26 cellular contexts compared by ENCODE assay signal in genomic region chr13:99206226-99206625, GRCh38. TPM values are rescaled to one million over a fixed set of nuclear protein-coding genes. Genes with fewer than 3 reads are reported as not detected.
DNase-seq lines count a peak whose midpoint lies in the region; ATAC-seq and TF ChIP-seq lines count a peak whose summit lies in the region.
"Had no signal": no experiment of that assay in that cellular context is flagged by ENCODE, and none has a peak within 500 bp of the region (broad histone marks: within the 10 kb centered on the region; RNA-seq: fewer than 3 reads in every experiment).

No MANE protein-coding gene starts in this region.

- peaks cover 64% of the 10 kb centered on the region for H3K4me1 ChIP-seq in DOHH2 (ENCODE audit: control insufficient read depth, low read length)
- peaks cover 22% of the 10 kb centered on the region for H3K4me1 ChIP-seq in endodermal cell (ENCODE audit: control insufficient read depth, insufficient read depth, low read length)

- peak overlapping the region; percentile 92; the same call in 1 of the 2 replicates for H3K4me2 ChIP-seq in DOHH2 (ENCODE audit: low read length)
- H3K4me2 ChIP-seq: KMS-11 had no signal

- peaks cover 26% of the 10 kb centered on the region for H3K36me3 ChIP-seq in DOHH2 (ENCODE audit: control insufficient read depth, low read length)
- peaks cover 15% of the 10 kb centered on the region for H3K36me3 ChIP-seq in endodermal cell (ENCODE audit: control insufficient read depth, insufficient read depth, low read length)

- H3F3A ChIP-seq in DOHH2 (ENCODE audit: control insufficient read depth, insufficient read depth) = peaks cover 6% of the 10 kb centered on the region; the same call in 1 of the 2 replicates

- peak overlapping the region; percentile 85 for H3K27ac Mint-ChIP-seq in activated naive CD4-positive, alpha-beta T cell treated with anti-CD3 and anti-CD28 coated beads, Interleukin-2, amount 50 U/mL, for 24 hours
- no peak overlapping the region for H3K27ac Mint-ChIP-seq in activated naive CD4-positive, alpha-beta T cell treated with anti-CD3 and anti-CD28 coated beads, Interleukin-2, amount 50 U/mL, for 72 hours
- peak overlapping the region; percentile 93 for H3K27ac Mint-ChIP-seq in endodermal cell
- H3K27ac Mint-ChIP-seq in stimulated activated naive B cell treated with anti-CD40 and anti-IgM and Interleukin-4, amounts not matched to agents 10 μg/mL and 1 μg/mL and 100 μg/mL, for 72 hours = peak overlapping the region; percentile 53

- DNase-seq in activated naive CD4-positive, alpha-beta T cell treated with anti-CD3 and anti-CD28 coated beads, Interleukin-2, amount 50 U/mL, for 72 hours (ENCODE audit: low spot score in 2 of 2) = no peak
- no peak for DNase-seq in endodermal cell
- no peak for DNase-seq in stimulated activated naive B cell treated with anti-CD40 and anti-IgM and Interleukin-4, amounts not matched to agents 10 μg/mL and 1 μg/mL and 100 μg/mL, for 72 hours
- DNase-seq in retina = no peak
- DNase-seq in NCI-H2107 (lab: John Stamatoyannopoulos, UW) = no peak
- DNase-seq: activated CD4-positive, alpha-beta T cell treated with anti-CD3 and anti-CD28 coated beads for 1 hour; activated CD8-positive, alpha-beta memory T cell treated with anti-CD3 and anti-CD28 coated beads, Interleukin-2, amount 10 ng/mL, durations not matched to agents 7 days and 5 days; Calu3; DMS79 treated with DMSO at 0.1 percent for 48 hours; dorsolateral prefrontal cortex; hypothalamus; mesenchymal stem cell; NCI-H1436 treated with DMSO at 0.1 percent for 48 hours; NCI-H446; occipital lobe; tibial artery had no signal

- WGBS in endodermal cell (ENCODE audit: insufficient coverage in 1 of 2, insufficient read length in 1 of 2), 2 experiments = 94 to 97% methylated on average over 7 to 8 of the region's 8 CpGs

- no peaks in the 10 kb centered on the region for H3K27me3 Mint-ChIP-seq in activated naive CD4-positive, alpha-beta T cell treated with anti-CD3 and anti-CD28 coated beads, Interleukin-2, amount 50 U/mL, for 24 hours
- H3K27me3 Mint-ChIP-seq in endodermal cell (ENCODE audit: insufficient read depth) = no peaks in the 10 kb centered on the region
- no peaks in the 10 kb centered on the region for H3K27me3 Mint-ChIP-seq in stimulated activated naive B cell treated with anti-CD40 and anti-IgM and Interleukin-4, amounts not matched to agents 10 μg/mL and 1 μg/mL and 100 μg/mL, for 72 hours
- H3K27me3 Mint-ChIP-seq: activated CD8-positive, alpha-beta memory T cell treated with anti-CD3 and anti-CD28 coated beads, Interleukin-2, amount 10 ng/mL, durations not matched to agents 7 days and 5 days had no signal

- no peaks in the 10 kb centered on the region for H3K9me2 ChIP-seq in DOHH2 (replicated peaks; ENCODE audit: control insufficient read depth, low read length)

- H3K79me2 ChIP-seq in DOHH2 (ENCODE audit: control insufficient read depth, low read length) = peaks cover 95% of the 10 kb centered on the region

- H3K4me3 ChIP-seq in DOHH2 (ENCODE audit: low read length) (no peak overlapping the region), endodermal cell (ENCODE audit: low read length) (peak overlapping the region; percentile 51)
- H3K4me3 ChIP-seq: BLaER1, dorsolateral prefrontal cortex, tibial artery had no signal

- peaks cover 91% of the 10 kb centered on the region for H3K4me1 Mint-ChIP-seq in activated naive CD4-positive, alpha-beta T cell treated with anti-CD3 and anti-CD28 coated beads, Interleukin-2, amount 50 U/mL, for 24 hours
- H3K4me1 Mint-ChIP-seq in endodermal cell = peaks cover 68% of the 10 kb centered on the region
- peaks cover 61 to 84% of the 10 kb centered on the region in 2 donors for H3K4me1 Mint-ChIP-seq in stimulated activated naive B cell treated with anti-CD40 and anti-IgM and Interleukin-4, amounts not matched to agents 10 μg/mL and 1 μg/mL and 100 μg/mL, for 72 hours

- no peaks in the 10 kb centered on the region for H3K9me3 ChIP-seq in DOHH2 (ENCODE audit: control insufficient read depth, insufficient read depth, low read length)
- no peaks in the 10 kb centered on the region for H3K9me3 ChIP-seq in endodermal cell (ENCODE audit: control insufficient read depth, low read length)
- H3K9me3 ChIP-seq: BLaER1, tibial artery had no signal

- H3K9ac ChIP-seq in endodermal cell (ENCODE audit: extremely low read depth, low read length, poor library complexity, severe bottlenecking) = peak overlapping the region; percentile 48
- H3K9ac ChIP-seq: BLaER1, KMS-11 had no signal

- no peak overlapping the region for H3K27ac ChIP-seq in DOHH2 (ENCODE audit: low read depth, low read length)
- H3K27ac ChIP-seq in endodermal cell (ENCODE audit: low read depth, low read length) = no peak overlapping the region
- H3K27ac ChIP-seq: BLaER1, dorsolateral prefrontal cortex, HL-60, KMS-11, RWPE1, tibial artery had no signal

- H3K27me3 ChIP-seq in DOHH2 (ENCODE audit: control insufficient read depth, low read length) = no peaks in the 10 kb centered on the region
- no peaks in the 10 kb centered on the region for H3K27me3 ChIP-seq in endodermal cell (ENCODE audit: control insufficient read depth, insufficient read depth, low read length, poor library complexity, severe bottlenecking)
- H3K27me3 ChIP-seq: BLaER1, dorsolateral prefrontal cortex, tibial artery had no signal

- H3K4me3 Mint-ChIP-seq in activated naive CD4-positive, alpha-beta T cell treated with anti-CD3 and anti-CD28 coated beads, Interleukin-2, amount 50 U/mL, for 24 hours = peak overlapping the region; percentile 79
- H3K4me3 Mint-ChIP-seq in endodermal cell = peak overlapping the region; percentile 47
- peak overlapping the region in 1 of 2 donors; percentile 62 for H3K4me3 Mint-ChIP-seq in stimulated activated naive B cell treated with anti-CD40 and anti-IgM and Interleukin-4, amounts not matched to agents 10 μg/mL and 1 μg/mL and 100 μg/mL, for 72 hours

- H3K36me3 Mint-ChIP-seq in activated naive CD4-positive, alpha-beta T cell treated with anti-CD3 and anti-CD28 coated beads, Interleukin-2, amount 50 U/mL, for 24 hours = peaks cover 24% of the 10 kb centered on the region
- H3K36me3 Mint-ChIP-seq in activated naive CD4-positive, alpha-beta T cell treated with anti-CD3 and anti-CD28 coated beads, Interleukin-2, amount 50 U/mL, for 72 hours = peaks cover 35% of the 10 kb centered on the region in 2 donors
- peaks cover 13% of the 10 kb centered on the region for H3K36me3 Mint-ChIP-seq in endodermal cell (ENCODE audit: low read depth)
- H3K36me3 Mint-ChIP-seq in stimulated activated naive B cell treated with anti-CD40 and anti-IgM and Interleukin-4, amounts not matched to agents 10 μg/mL and 1 μg/mL and 100 μg/mL, for 72 hours = peaks cover 34 to 62% of the 10 kb centered on the region in 2 donors

- H3K9me3 Mint-ChIP-seq in activated naive CD4-positive, alpha-beta T cell treated with anti-CD3 and anti-CD28 coated beads, Interleukin-2, amount 50 U/mL, for 24 hours = no peaks in the 10 kb centered on the region
- H3K9me3 Mint-ChIP-seq in activated naive CD4-positive, alpha-beta T cell treated with anti-CD3 and anti-CD28 coated beads, Interleukin-2, amount 50 U/mL, for 72 hours = no peaks in the 10 kb centered on the region
- no peaks in the 10 kb centered on the region for H3K9me3 Mint-ChIP-seq in endodermal cell
- no peaks in the 10 kb centered on the region for H3K9me3 Mint-ChIP-seq in stimulated activated naive B cell treated with anti-CD40 and anti-IgM and Interleukin-4, amounts not matched to agents 10 μg/mL and 1 μg/mL and 100 μg/mL, for 72 hours
- H3K9me3 Mint-ChIP-seq: activated T-helper 2 cell treated with anti-CD3 and anti-CD28 coated beads, Interferon-gamma antibody, Interleukin-2, Interleukin-4, amounts not matched to agents 10 μg/mL and 5 μg/mL and 100 μg/mL, durations not matched to agents 14 hours and 24 hours and 36 hours had no signal

- TF ChIP-seq CTCF in DOHH2 (IDR thresholded peaks at IDR 0.05; ENCODE audit: low read depth, low read length, poor library complexity, severe bottlenecking) = no peak
- no peak for TF ChIP-seq CTCF in endodermal cell (conservative IDR thresholded peaks at IDR 0.05)

- peaks cover 33% of the 10 kb centered on the region for H4K20me1 ChIP-seq in DOHH2 (ENCODE audit: control insufficient read depth, insufficient read depth, low read depth, low read length)

- no peak for ATAC-seq in activated naive CD4-positive, alpha-beta T cell treated with anti-CD3 and anti-CD28 coated beads, Interleukin-2, amount 50 U/mL, for 72 hours
- no peak for ATAC-seq in stimulated activated naive B cell treated with anti-CD40 and anti-IgM and Interleukin-4, amounts not matched to agents 10 μg/mL and 1 μg/mL and 100 μg/mL, for 72 hours (replicated peaks)
- ATAC-seq in HG02642 (IDR thresholded peaks at IDR 0.05; ENCODE audit: poor library complexity, unreplicated experiment) = no peak
- ATAC-seq: activated CD8-positive, alpha-beta memory T cell treated with anti-CD3 and anti-CD28 coated beads, Interleukin-2, amount 10 ng/mL, durations not matched to agents 7 days and 5 days; left lobe of liver had no signal

RNA-seq across cellular contexts. Expression of gene UBAC2, which starts 5.6 kb away (rescaled TPM):
- 10 to 100 TPM; 52.4 to 55.6 TPM for total RNA-seq in activated naive CD4-positive, alpha-beta T cell treated with anti-CD3 and anti-CD28 coated beads, Interleukin-2, amount 50 U/mL, for 72 hours
- total RNA-seq in endodermal cell = 10 to 100 TPM; 72.7 to 80.4 TPM
- polyA plus RNA-seq in endodermal cell (2013, experiment 1 of 2) = 78.5 TPM
- polyA plus RNA-seq in endodermal cell (2013, experiment 2 of 2) = 70.0 TPM

RNA-seq across cellular contexts. Expression of gene GPR18, which starts 52.0 kb away (rescaled TPM):
- total RNA-seq in activated naive CD4-positive, alpha-beta T cell treated with anti-CD3 and anti-CD28 coated beads, Interleukin-2, amount 50 U/mL, for 72 hours = 1 to 10 TPM; 2.0 to 8.4 TPM
- total RNA-seq in endodermal cell = not detected
- polyA plus RNA-seq in endodermal cell (2013, experiment 1 of 2) = not detected
- not detected for polyA plus RNA-seq in endodermal cell (2013, experiment 2 of 2)
- total RNA-seq: Calu3, dorsolateral prefrontal cortex, occipital lobe, pulmonary artery endothelial cell had no signal

Comparison
In these comparisons a context has a peak if more than half of its experiments do, and no peak if none do; other contexts are left out.
1. H3K27ac Mint-ChIP-seq: peak in activated naive CD4-positive, alpha-beta T cell treated with anti-CD3 and anti-CD28 coated beads, Interleukin-2, amount 50 U/mL, for 24 hours (single experiment), endodermal cell (single experiment) and stimulated activated naive B cell treated with anti-CD40 and anti-IgM and Interleukin-4, amounts not matched to agents 10 μg/mL and 1 μg/mL and 100 μg/mL, for 72 hours (single experiment); none in activated naive CD4-positive, alpha-beta T cell treated with anti-CD3 and anti-CD28 coated beads, Interleukin-2, amount 50 U/mL, for 72 hours (0 of 2).